Comparison of ENCODE assay signal across 3 cellular contexts in genomic region chr11:1418198-1418795, GRCh38.
TF ChIP-seq lines count a peak whose summit lies in the region.

No MANE protein-coding gene starts in this region.

TF ChIP-seq in HCT116, 20 proteins besides CTCF, POLR2A, EP300 and RAD21:
- peak; percentile 88 for TF ChIP-seq CBX3 (IDR thresholded peaks at IDR 0.05; ENCODE audit: low read depth)
TF ChIP-seq in HCT116: peak in this region for 1; not testable (repeated sequence) for 19.

TF ChIP-seq in H1, 55 proteins besides CTCF, POLR2A, EP300 and RAD21:
- peak; percentile 74; the same call in 1 of the 2 replicates for TF ChIP-seq KDM1A (IDR thresholded peaks at IDR 0.05; ENCODE audit: borderline replicate concordance, low read length)

TF ChIP-seq in HepG2, 621 proteins besides CTCF, POLR2A, EP300 and RAD21:
- TF ChIP-seq SETDB1 (CRISPR knock-in tag; IDR thresholded peaks at IDR 0.05; ENCODE audit: borderline replicate concordance) (0 out of 2 replicates have a peak, but pooled peaks have one; percentile 61), ZNF567 (CRISPR knock-in tag; IDR thresholded peaks at IDR 0.05; ENCODE audit: borderline replicate concordance) (0 out of 2 replicates have a peak, but pooled peaks have one; percentile 39)
